In genomic region chr2:80078290-80079036, GRCh38 we compare ENCODE assay signal across 26 cellular contexts.
"Had no signal": no experiment of that assay in that cellular context is flagged by ENCODE, and none has a peak within 500 bp of the region (broad histone marks: within the 10 kb centered on the region; RNA-seq: fewer than 3 reads in every experiment).

No MANE protein-coding gene starts in this region.

- H3K9me3 ChIP-seq: gastroesophageal sphincter, psoas muscle, right atrium auricular region, spleen, testis, transverse colon had no signal

- H3K27ac ChIP-seq: gastroesophageal sphincter, parathyroid adenoma, psoas muscle, right atrium auricular region, spleen, testis, transverse colon had no signal

- DNase-seq: activated CD4-positive, alpha-beta memory T cell treated with anti-CD3 and anti-CD28 coated beads, Interleukin-2, amount 10 ng/mL, durations not matched to agents 7 days and 5 days; activated CD4-positive, alpha-beta T cell treated with anti-CD3 and anti-CD28 coated beads for 1 hour; activated CD4-positive, alpha-beta T cell treated with anti-CD3 and anti-CD28 coated beads, Interleukin-2, amount 10 ng/mL, durations not matched to agents 7 days and 5 days; activated CD8-positive, alpha-beta memory T cell treated with anti-CD3 and anti-CD28 coated beads, Interleukin-2, amount 50 U/mL, for 48 hours; activated gamma-delta T cell; activated naive CD4-positive, alpha-beta T cell treated with anti-CD3 and anti-CD28 coated beads, Interleukin-2, amount 10 ng/mL, durations not matched to agents 7 days and 5 days; activated T-cell treated with anti-CD3 and anti-CD28 coated beads, Interleukin-2, amount 50 U/mL, for 24 hours; amygdala; central memory CD4-positive, alpha-beta T cell; hippocampal formation; left cardiac atrium; midbrain; naive thymus-derived CD8-positive, alpha-beta T cell; occipital lobe; psoas muscle; spleen; stimulated activated CD4-positive, alpha-beta T cell treated with anti-CD3 and anti-CD28 coated beads, Interleukin-4, amount 100 ng/mL, for 1 hour; stimulated activated naive CD8-positive, alpha-beta T cell treated with anti-CD3 and anti-CD28 coated beads, Interleukin-15, Interleukin-2, amounts not matched to agents 100 U/mL and 50 U/mL, for 24 hours; T-helper 9 cell; testis; transverse colon had no signal

- ATAC-seq: esophagus mucosa; gastroesophageal sphincter; left cardiac atrium; naive thymus-derived CD8-positive, alpha-beta T cell; psoas muscle; stimulated activated naive CD8-positive, alpha-beta T cell treated with anti-CD3 and anti-CD28 coated beads, Interleukin-15, Interleukin-2, amounts not matched to agents 100 U/mL and 50 U/mL, for 24 hours had no signal

- H3K36me3 ChIP-seq: gastroesophageal sphincter, right atrium auricular region, spleen, transverse colon had no signal

- H2AFZ ChIP-seq: parathyroid adenoma had no signal

- H3K27me3 ChIP-seq: gastroesophageal sphincter, right atrium auricular region, testis, transverse colon had no signal

- H3K4me1 ChIP-seq: gastroesophageal sphincter, parathyroid adenoma, psoas muscle, right atrium auricular region, spleen, testis, transverse colon had no signal

- FAIRE-seq: keratinocyte had no signal

- H3K4me3 ChIP-seq: gastroesophageal sphincter, psoas muscle, right atrium auricular region, spleen, testis, transverse colon had no signal

- H3K9ac ChIP-seq: parathyroid adenoma had no signal

- H3K79me2 ChIP-seq: parathyroid adenoma had no signal
